ENCODE assay signal across 10 cellular contexts in the genomic region with DNA sequence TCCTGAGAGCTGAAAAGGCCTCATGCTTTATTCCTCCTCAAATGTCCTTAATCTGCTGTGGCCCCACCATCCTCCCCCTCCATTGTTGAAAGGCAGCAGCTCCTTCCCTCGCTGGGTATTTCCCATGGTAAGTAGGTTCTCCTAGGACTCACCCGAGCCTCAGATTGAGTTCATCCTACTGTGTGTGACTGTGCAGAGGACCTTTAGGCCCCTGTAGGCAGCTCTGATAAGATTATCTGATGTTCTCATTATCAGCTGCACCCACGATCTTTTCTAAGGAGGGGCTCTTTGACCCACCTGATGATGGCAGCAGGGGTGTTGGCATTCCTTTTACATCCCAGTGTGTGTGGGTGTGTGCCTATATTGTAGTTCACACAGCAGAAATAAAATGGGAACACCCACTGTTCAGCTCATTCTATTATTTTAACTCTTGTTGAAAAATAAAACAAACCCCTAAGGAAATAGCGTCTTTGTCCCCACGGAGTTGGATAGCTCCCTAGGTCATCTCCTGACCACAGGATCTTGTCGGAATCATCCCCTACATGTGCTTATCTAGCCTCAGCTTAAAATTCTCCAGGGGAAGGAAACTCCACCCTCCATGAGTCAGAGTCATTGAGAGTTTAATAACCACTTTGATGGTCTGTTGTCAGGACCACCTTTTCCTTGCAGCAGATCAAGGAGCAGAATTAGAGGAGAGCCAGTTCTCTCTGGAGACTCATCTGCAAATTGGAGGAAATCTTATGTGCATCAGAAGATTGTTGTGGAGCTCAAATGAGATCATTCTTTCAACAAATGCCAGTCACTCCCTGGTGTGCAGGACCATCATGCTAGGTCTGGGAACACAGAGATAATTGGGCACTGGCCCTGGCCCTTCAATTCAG. TPM values are rescaled to one million over a fixed set of nuclear protein-coding genes. Genes with fewer than 3 reads are reported as not detected.
A peak's percentile ranks its signal among the peaks of the same experiment; 100 is the strongest.
DNase-seq lines count a peak whose midpoint lies in the region; ATAC-seq and TF ChIP-seq lines count a peak whose summit lies in the region.
"Had no signal": no experiment of that assay in that cellular context is flagged by ENCODE, and none has a peak within 500 bp of the region (broad histone marks: within the 10 kb centered on the region; RNA-seq: fewer than 3 reads in every experiment).

No MANE protein-coding gene starts in this region.

- ATAC-seq in stimulated activated naive B cell treated with anti-CD40 and anti-IgM and Interleukin-4, amounts not matched to agents 10 μg/mL and 1 μg/mL and 100 μg/mL, for 72 hours (replicated peaks) = peak; percentile 45 to 69
- no peak for ATAC-seq in HG02588 (IDR thresholded peaks at IDR 0.05; ENCODE audit: unreplicated experiment)
- no peak for ATAC-seq in stimulated activated naive CD8-positive, alpha-beta T cell treated with anti-CD3 and anti-CD28 coated beads, Interleukin-15, amount 100 ng/mL, for 72 hours

- no peaks in the 10 kb centered on the region for H3K9me2 ChIP-seq in hepatocyte (replicated peaks; ENCODE audit: insufficient read depth)

- 43% methylated on average over 6 of the region's 6 CpGs for WGBS in hepatocyte (ENCODE audit: low lambda C conversion rate, missing lambda C conversion rate)

- TF ChIP-seq CTCF in brain (conservative IDR thresholded peaks at IDR 0.05) (no peak), hepatocyte (IDR thresholded peaks at IDR 0.05; ENCODE audit: poor library complexity) (no peak)

- H3K4me3 Mint-ChIP-seq in IgD-negative memory B cell (peak overlapping the region in 1 of 4 donors; percentile 20), brain (no peak overlapping the region)
- peak overlapping the region; percentile 78 to 79 for H3K4me3 Mint-ChIP-seq in stimulated activated naive B cell treated with anti-CD40 and anti-IgM and Interleukin-4, amounts not matched to agents 10 μg/mL and 1 μg/mL and 100 μg/mL, for 72 hours
- no peak overlapping the region for H3K4me3 Mint-ChIP-seq in stimulated activated naive CD8-positive, alpha-beta T cell treated with anti-CD3 and anti-CD28 coated beads, Interleukin-15, amount 100 ng/mL, for 72 hours

- H3K9me3 Mint-ChIP-seq in IgD-negative memory B cell (no peaks in the 10 kb centered on the region), brain (no peaks in the 10 kb centered on the region)
- H3K9me3 Mint-ChIP-seq in stimulated activated naive B cell treated with anti-CD40 and anti-IgM and Interleukin-4, amounts not matched to agents 10 μg/mL and 1 μg/mL and 100 μg/mL, for 72 hours = peaks cover 0 to 1% of the 10 kb centered on the region in 2 donors
- H3K9me3 Mint-ChIP-seq in stimulated activated naive CD8-positive, alpha-beta T cell treated with anti-CD3 and anti-CD28 coated beads, Interleukin-15, amount 100 ng/mL, for 72 hours = no peaks in the 10 kb centered on the region

- H4K20me1 ChIP-seq in hepatocyte (ENCODE audit: insufficient read depth, poor library complexity, severe bottlenecking) = no peaks in the 10 kb centered on the region

- H3K27ac Mint-ChIP-seq in IgD-negative memory B cell (peak overlapping the region in 2 of 3 donors; percentile 16 to 80), brain (peak overlapping the region in 4 of 5 experiments; percentile 14 to 84 (median 61))
- H3K27ac Mint-ChIP-seq in stimulated activated naive B cell treated with anti-CD40 and anti-IgM and Interleukin-4, amounts not matched to agents 10 μg/mL and 1 μg/mL and 100 μg/mL, for 72 hours = peak overlapping the region; percentile 92
- H3K27ac Mint-ChIP-seq in stimulated activated naive CD8-positive, alpha-beta T cell treated with anti-CD3 and anti-CD28 coated beads, Interleukin-15, amount 100 ng/mL, for 72 hours = no peak overlapping the region

- no peaks in the 10 kb centered on the region for H3K27me3 ChIP-seq in hepatocyte
- H3K27me3 ChIP-seq: sigmoid colon had no signal

- H3K4me1 ChIP-seq in hepatocyte (ENCODE audit: insufficient read depth) = peaks cover 14% of the 10 kb centered on the region
- H3K4me1 ChIP-seq: sigmoid colon had no signal

- H3K27me3 Mint-ChIP-seq in IgD-negative memory B cell (no peaks in the 10 kb centered on the region), brain (peaks cover 7% of the 10 kb centered on the region)
- H3K27me3 Mint-ChIP-seq in stimulated activated naive B cell treated with anti-CD40 and anti-IgM and Interleukin-4, amounts not matched to agents 10 μg/mL and 1 μg/mL and 100 μg/mL, for 72 hours = no peaks in the 10 kb centered on the region
- H3K27me3 Mint-ChIP-seq in stimulated activated naive CD8-positive, alpha-beta T cell treated with anti-CD3 and anti-CD28 coated beads, Interleukin-15, amount 100 ng/mL, for 72 hours = no peaks in the 10 kb centered on the region

- H3K79me2 ChIP-seq in hepatocyte = no peaks in the 10 kb centered on the region

- H2AFZ ChIP-seq in hepatocyte = no peak overlapping the region

- no peaks in the 10 kb centered on the region for H3K9me3 ChIP-seq in hepatocyte (ENCODE audit: low read depth)
- H3K9me3 ChIP-seq: sigmoid colon had no signal

- H3K36me3 Mint-ChIP-seq in IgD-negative memory B cell (peaks cover 13% of the 10 kb centered on the region), brain (peaks cover 31% of the 10 kb centered on the region)
- H3K36me3 Mint-ChIP-seq in stimulated activated naive B cell treated with anti-CD40 and anti-IgM and Interleukin-4, amounts not matched to agents 10 μg/mL and 1 μg/mL and 100 μg/mL, for 72 hours = peaks cover 18 to 27% of the 10 kb centered on the region in 2 donors

- DNase-seq in hepatocyte (ENCODE audit: low spot score) (no peak), inferior parietal cortex (ENCODE audit: extremely low spot score) (no peak), NCI-H1092 (lab: John Stamatoyannopoulos, UW) (no peak)
- DNase-seq in stimulated activated naive B cell treated with anti-CD40 and anti-IgM and Interleukin-4, amounts not matched to agents 10 μg/mL and 1 μg/mL and 100 μg/mL, for 72 hours = no peak
- DNase-seq in stimulated activated naive CD8-positive, alpha-beta T cell treated with anti-CD3 and anti-CD28 coated beads, Interleukin-15, amount 100 ng/mL, for 72 hours = no peak
- DNase-seq: activated T-cell treated with anti-CD3 and anti-CD28 coated beads, Interleukin-2, amount 50 U/mL, for 1 hour; sigmoid colon had no signal

- H3K4me3 ChIP-seq in hepatocyte = no peak overlapping the region
- H3K4me3 ChIP-seq: sigmoid colon had no signal

- H3K4me1 Mint-ChIP-seq in IgD-negative memory B cell (peaks cover 20 to 34% (median 29%) of the 10 kb centered on the region in 3 donors), brain (peaks cover 34% of the 10 kb centered on the region)
- H3K4me1 Mint-ChIP-seq in stimulated activated naive B cell treated with anti-CD40 and anti-IgM and Interleukin-4, amounts not matched to agents 10 μg/mL and 1 μg/mL and 100 μg/mL, for 72 hours = peaks cover 49 to 66% of the 10 kb centered on the region in 2 donors
- H3K4me1 Mint-ChIP-seq in stimulated activated naive CD8-positive, alpha-beta T cell treated with anti-CD3 and anti-CD28 coated beads, Interleukin-15, amount 100 ng/mL, for 72 hours = peaks cover 18% of the 10 kb centered on the region

- no peaks in the 10 kb centered on the region for H3K36me3 ChIP-seq in hepatocyte (replicated peaks; ENCODE audit: insufficient read depth, low read depth)
- H3K36me3 ChIP-seq: sigmoid colon had no signal

- peak overlapping the region; percentile 79 for H3K27ac ChIP-seq in hepatocyte

- no peak overlapping the region for H3K4me2 ChIP-seq in hepatocyte

RNA-seq across cellular contexts. Expression of a gene that starts 19.3 kb away (rescaled TPM):
- 16.4 TPM for polyA plus RNA-seq in IgD-negative memory B cell
- 25.1 TPM for polyA plus RNA-seq in brain (ENCODE audit: insufficient read depth, low read depth, low replicate concordance)
- 26.6 and 27.6 TPM in 2 replicates for total RNA-seq in hepatocyte
- polyA plus RNA-seq in hepatocyte = 8.8 and 10.4 TPM in 2 replicates

RNA-seq across cellular contexts. Expression of a gene that starts 42.2 kb away (rescaled TPM):
- polyA plus RNA-seq in IgD-negative memory B cell = 74.4 TPM
- 31.7 TPM for polyA plus RNA-seq in brain (ENCODE audit: insufficient read depth, low read depth, low replicate concordance)
- total RNA-seq in hepatocyte = 31.2 and 52.0 TPM in 2 replicates
- polyA plus RNA-seq in hepatocyte = 43.0 and 48.2 TPM in 2 replicates

RNA-seq across cellular contexts. Expression of a gene that starts 59.7 kb away (rescaled TPM):
- polyA plus RNA-seq in IgD-negative memory B cell (not detected), brain (ENCODE audit: insufficient read depth, low read depth, low replicate concordance) (not detected), hepatocyte (not detected in 2 replicates)
- not detected in 2 replicates for total RNA-seq in hepatocyte
- total RNA-seq: sigmoid colon had no signal
- polyA plus RNA-seq: sigmoid colon had no signal

Comparison
In these comparisons a context has a peak if more than half of its experiments do, and no peak if none do; other contexts are left out.
1. H3K27ac Mint-ChIP-seq: peak in IgD-negative memory B cell (2 of 3), brain (4 of 5) and stimulated activated naive B cell treated with anti-CD40 and anti-IgM and Interleukin-4, amounts not matched to agents 10 μg/mL and 1 μg/mL and 100 μg/mL, for 72 hours (single experiment); none in stimulated activated naive CD8-positive, alpha-beta T cell treated with anti-CD3 and anti-CD28 coated beads, Interleukin-15, amount 100 ng/mL, for 72 hours (0 of 2).
2. H3K4me3 Mint-ChIP-seq: peak in stimulated activated naive B cell treated with anti-CD40 and anti-IgM and Interleukin-4, amounts not matched to agents 10 μg/mL and 1 μg/mL and 100 μg/mL, for 72 hours (2 of 2); none in brain (0 of 5) and stimulated activated naive CD8-positive, alpha-beta T cell treated with anti-CD3 and anti-CD28 coated beads, Interleukin-15, amount 100 ng/mL, for 72 hours (0 of 2).
3. ATAC-seq: peak in stimulated activated naive B cell treated with anti-CD40 and anti-IgM and Interleukin-4, amounts not matched to agents 10 μg/mL and 1 μg/mL and 100 μg/mL, for 72 hours (2 of 2); none in HG02588 (single experiment) and stimulated activated naive CD8-positive, alpha-beta T cell treated with anti-CD3 and anti-CD28 coated beads, Interleukin-15, amount 100 ng/mL, for 72 hours (single experiment).